Comparison of ENCODE assay signal across 8 cellular contexts in the genomic region with DNA sequence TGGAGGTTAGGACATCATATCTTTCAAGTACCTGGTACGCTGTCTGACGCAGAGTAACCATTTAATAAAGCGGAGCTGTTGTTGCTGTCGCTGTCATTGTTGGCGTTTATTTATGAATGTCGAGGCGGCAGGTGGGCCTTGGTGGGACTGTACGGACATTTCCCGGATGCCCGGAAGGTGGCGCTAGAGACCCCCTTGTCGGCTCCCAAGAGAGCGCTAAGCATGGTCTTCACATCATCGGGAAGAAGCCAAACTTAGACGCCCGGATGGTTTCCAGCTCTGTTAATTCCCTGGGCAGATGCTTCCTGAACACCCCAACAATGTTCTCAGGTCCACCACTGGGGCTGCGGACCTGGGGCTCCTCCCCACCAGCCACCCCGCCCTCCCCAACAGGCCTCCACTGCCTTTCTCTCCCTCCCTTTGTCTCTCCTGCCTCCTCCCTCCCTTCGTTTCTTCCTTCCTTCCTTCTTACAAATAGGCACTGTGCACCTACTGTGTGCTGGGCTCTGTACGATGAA. TPM values are rescaled to one million over a fixed set of nuclear protein-coding genes. Genes with fewer than 3 reads are reported as not detected.
DNase-seq lines count a peak whose midpoint lies in the region; ATAC-seq and TF ChIP-seq lines count a peak whose summit lies in the region.

No MANE protein-coding gene starts in this region.

- H3K27ac ChIP-seq in muscle layer of colon (ENCODE audit: low read depth, low read length) = peak overlapping the region; percentile 22

- H3K4me1 ChIP-seq in NT2/D1 (ENCODE audit: insufficient read depth, insufficient read length) = no peaks in the 10 kb centered on the region
- peaks cover 22% of the 10 kb centered on the region for H3K4me1 ChIP-seq in muscle layer of colon (ENCODE audit: insufficient read depth, low read length)

- H3K4me3 ChIP-seq in NT2/D1 (ENCODE audit: insufficient read length, low read depth) (no peak overlapping the region), epithelial cell of proximal tubule (ENCODE audit: low read depth, low read length) (no peak overlapping the region), muscle layer of colon (ENCODE audit: low read depth in 1 of 2, low read length in 2 of 2) (peak overlapping the region in 1 of 2 donors; percentile 26)

- no peaks in the 10 kb centered on the region for H3K9me3 ChIP-seq in NT2/D1 (ENCODE audit: insufficient read depth, low read length)
- no peaks in the 10 kb centered on the region for H3K9me3 ChIP-seq in muscle layer of colon (ENCODE audit: low read length)

- peak; percentile 85 for TF ChIP-seq CTCF in epithelial cell of proximal tubule (conservative IDR thresholded peaks at IDR 0.05; ENCODE audit: low read depth, low read length)

- DNase-seq in DMS53 treated with DMSO at 0.1 percent for 48 hours (lab: John Stamatoyannopoulos, UW; ENCODE audit: unreplicated experiment) = peak; percentile 79
- DNase-seq in NT2/D1 (ENCODE audit: low read depth, low spot score) = peak; percentile 50
- peak; percentile 86 for DNase-seq in activated T-cell treated with anti-CD3 and anti-CD28 coated beads for 1 hour (ENCODE audit: low read depth)
- no peak for DNase-seq in epithelial cell of proximal tubule (ENCODE audit: low read depth)
- peak; percentile 60 to 86 for DNase-seq in stimulated activated CD8-positive, alpha-beta memory T cell treated with anti-CD3 and anti-CD28 coated beads, Interleukin-4, amount 100 ng/mL, for 4 hours (ENCODE audit: low read depth in 2 of 2, low spot score in 1 of 2)

- ATAC-seq in HG03520 (IDR thresholded peaks at IDR 0.05; ENCODE audit: unreplicated experiment) (peak; percentile 50), HG02884 (IDR thresholded peaks at IDR 0.05; ENCODE audit: unreplicated experiment) (no peak)

- H3K36me3 ChIP-seq in NT2/D1 (ENCODE audit: insufficient read depth, insufficient read length, low read length) (no peaks in the 10 kb centered on the region), muscle layer of colon (ENCODE audit: insufficient read depth, low read length) (no peaks in the 10 kb centered on the region)

- no peak overlapping the region for H3K9ac ChIP-seq in NT2/D1 (ENCODE audit: insufficient read length, low read depth)
- H3K9ac ChIP-seq in muscle layer of colon (ENCODE audit: low read length) = peak overlapping the region; percentile 9

- H3K27me3 ChIP-seq in NT2/D1 (ENCODE audit: insufficient read depth, insufficient read length) (peaks cover 28% of the 10 kb centered on the region), muscle layer of colon (ENCODE audit: control insufficient read depth in 1 of 2, insufficient read depth in 2 of 2, low read length in 2 of 2) (no peaks in the 10 kb centered on the region)

RNA-seq across cellular contexts. Expression of a gene that starts 54.1 kb away (rescaled TPM):
- 186 and 215 TPM in 2 replicates for total RNA-seq in epithelial cell of proximal tubule
